18 cellular contexts compared by ENCODE assay signal in genomic region chr10:82737556-82737955, GRCh38.
DNase-seq lines count a peak whose midpoint lies in the region; ATAC-seq and TF ChIP-seq lines count a peak whose summit lies in the region.
"Had no signal": no experiment of that assay in that cellular context is flagged by ENCODE, and none has a peak within 500 bp of the region (broad histone marks: within the 10 kb centered on the region; RNA-seq: fewer than 3 reads in every experiment).

No MANE protein-coding gene starts in this region.

- H2BK12ac ChIP-seq in H9 (ENCODE audit: insufficient read length, low read depth, low read length), result no peak overlapping the region

- H2BK120ac ChIP-seq in H9 (ENCODE audit: low read depth, low read length, poor library complexity, severe bottlenecking), result no peak overlapping the region

- H3K23me2 ChIP-seq in H9 (ENCODE audit: insufficient read length, low read depth, low read length, poor library complexity, severe bottlenecking), result no peaks in the 10 kb centered on the region

- H3K4me1 Mint-ChIP-seq in H9 (peaks cover 13 to 16% of the 10 kb centered on the region in 2 experiments), nephron progenitor cell (peaks cover 52% of the 10 kb centered on the region)
- H3K4me1 Mint-ChIP-seq: B cell, IgD-negative memory B cell had no signal

- no peak overlapping the region for H3K4me3 Mint-ChIP-seq in H9
- H3K4me3 Mint-ChIP-seq in nephron progenitor cell, result no peak overlapping the region
- H3K4me3 Mint-ChIP-seq: B cell; CD4-positive, alpha-beta T cell; IgD-negative memory B cell had no signal

- no peaks in the 10 kb centered on the region for H3K27me3 Mint-ChIP-seq in H9 (ENCODE audit: low read depth)
- peaks cover under 1% of the 10 kb centered on the region for H3K27me3 Mint-ChIP-seq in nephron progenitor cell (ENCODE audit: low read depth, poor library complexity)
- H3K27me3 Mint-ChIP-seq: B cell; CD4-positive, alpha-beta T cell; IgD-negative memory B cell had no signal

- H4K8ac ChIP-seq in H9 (replicated peaks; ENCODE audit: insufficient read length, low read depth, low read length), result no peak overlapping the region

- H3K14ac ChIP-seq in H9 (ENCODE audit: insufficient read depth, low read length), result no peak overlapping the region

- no peak overlapping the region for H2BK5ac ChIP-seq in H9 (ENCODE audit: insufficient read length, low read length)

- no peak overlapping the region for H2AK5ac ChIP-seq in H9 (ENCODE audit: insufficient read length, low read length)

- no peak overlapping the region for H3K4ac ChIP-seq in H9 (ENCODE audit: low read depth, low read length)

- ATAC-seq in GM18861 (IDR thresholded peaks at IDR 0.05; ENCODE audit: unreplicated experiment), result no peak

- DNase-seq in H9, result peak; percentile 36
- peak; percentile 62 for DNase-seq in NCI-H446 treated with DMSO at 0.1 percent for 48 hours (lab: John Stamatoyannopoulos, UW)
- peak; percentile 60 for DNase-seq in ecto neural progenitor cell (ENCODE audit: low spot score)
- DNase-seq in nephron progenitor cell, result peak; percentile 31
- no peak for DNase-seq in occipital lobe (lab: John Stamatoyannopoulos, UW)
- no peak for DNase-seq in GM13977 (ENCODE audit: low spot score)
- DNase-seq in hippocampal formation (lab: John Stamatoyannopoulos, UW), result no peak
- DNase-seq: ACHN; Calu3; CD4-positive, alpha-beta T cell; DND-41; NCI-H345; NCI-H748 treated with DMSO at 0.1 percent for 48 hours; SJCRH30; SW 1271 had no signal

- H3K9me3 ChIP-seq in H9 (ENCODE audit: control insufficient read depth, low read depth, low read length), result no peaks in the 10 kb centered on the region
- H3K9me3 ChIP-seq: SJCRH30 had no signal

- H3K4me2 ChIP-seq in H9 (ENCODE audit: insufficient read depth, insufficient read length, low read length), result no peak overlapping the region

- in situ Hi-C loops in GM13977 (cut with MboI; ENCODE audit: low pct_unique_long_range_greater_than_20kb, low sequenced_read_pairs, unreplicated experiment), result no loop called here

- H3K27ac Mint-ChIP-seq in H9, result no peak overlapping the region
- peak overlapping the region; percentile 74 for H3K27ac Mint-ChIP-seq in nephron progenitor cell
- H3K27ac Mint-ChIP-seq: B cell; CD4-positive, alpha-beta T cell; IgD-negative memory B cell had no signal

- H3K27me3 ChIP-seq in H9 (ENCODE audit: insufficient read depth, low read length), result no peaks in the 10 kb centered on the region
- H3K27me3 ChIP-seq: SJCRH30 had no signal

- no peak overlapping the region for H4K5ac ChIP-seq in H9 (ENCODE audit: insufficient read length, low read depth, low read length)

- no peaks in the 10 kb centered on the region for H3K36me3 Mint-ChIP-seq in H9 (ENCODE audit: insufficient read depth in 1 of 3, low read depth in 3 of 3)
- no peaks in the 10 kb centered on the region for H3K36me3 Mint-ChIP-seq in nephron progenitor cell (ENCODE audit: low read depth)
- H3K36me3 Mint-ChIP-seq: IgD-negative memory B cell had no signal

- no peaks in the 10 kb centered on the region for H3K79me2 ChIP-seq in H9 (ENCODE audit: insufficient read depth, low read length)

- no peaks in the 10 kb centered on the region for H3K79me1 ChIP-seq in H9 (ENCODE audit: insufficient read depth, low read depth, low read length, poor library complexity, severe bottlenecking)

- no peak overlapping the region for H3K18ac ChIP-seq in H9 (ENCODE audit: insufficient read length, low read depth, low read length)

- H3K56ac ChIP-seq in H9 (ENCODE audit: insufficient read length, low read depth, low read length), result no peak overlapping the region

- H3K23ac ChIP-seq in H9 (ENCODE audit: insufficient read length, low read depth, low read length), result no peak overlapping the region

- no peak overlapping the region for H2BK20ac ChIP-seq in H9 (ENCODE audit: low read depth, low read length, poor library complexity, severe bottlenecking)

- no peaks in the 10 kb centered on the region for H4K20me1 ChIP-seq in H9 (ENCODE audit: control insufficient read depth, insufficient read depth, insufficient read length)

- no peak overlapping the region for H3K27ac ChIP-seq in H9 (ENCODE audit: insufficient read length, low read depth, low read length)
- H3K27ac ChIP-seq: SJCRH30 had no signal

- WGBS in H9 (ENCODE audit: extremely low coverage, insufficient read length, low lambda C conversion rate), result no CpG with 5 or more reads among the region's 11 CpGs

- no peak overlapping the region for H2AFZ ChIP-seq in H9 (ENCODE audit: low read length)

- H3K4me1 ChIP-seq in H9 (ENCODE audit: insufficient read depth, low read length), result no peaks in the 10 kb centered on the region
- H3K4me1 ChIP-seq: SJCRH30 had no signal

- H2BK15ac ChIP-seq in H9 (ENCODE audit: low read depth, low read length), result no peak overlapping the region

- no peak overlapping the region for H3T11ph ChIP-seq in H9 (ENCODE audit: low read length)

- TF ChIP-seq CTCF in H9 (conservative IDR thresholded peaks at IDR 0.05) (no peak), nephron progenitor cell (IDR thresholded peaks at IDR 0.05) (no peak), GM13977 (IDR thresholded peaks at IDR 0.05; ENCODE audit: extremely low read depth, insufficient read depth, missing control alignments) (no peak)

- no peak overlapping the region for H4K91ac ChIP-seq in H9 (ENCODE audit: insufficient read length, low read depth, low read length)

- H3K9ac ChIP-seq in H9 (ENCODE audit: extremely low read depth, insufficient read length, low read length), result no peak overlapping the region

- H3K9me3 Mint-ChIP-seq in H9, result no peaks in the 10 kb centered on the region
- H3K9me3 Mint-ChIP-seq in nephron progenitor cell, result no peaks in the 10 kb centered on the region

Comparison
In these comparisons a context has a peak if more than half of its experiments do, and no peak if none do; other contexts are left out.
1. DNase-seq: peak in H9 (single experiment), NCI-H446 treated with DMSO at 0.1 percent for 48 hours (single experiment), ecto neural progenitor cell (single experiment) and nephron progenitor cell (single experiment); none in occipital lobe (single experiment), GM13977 (single experiment) and hippocampal formation (0 of 2).